ENCODE assay signal across 16 cellular contexts in genomic region chr2:217249490-217250451, GRCh38.
A peak's percentile ranks its signal among the peaks of the same experiment; 100 is the strongest.
DNase-seq lines count a peak whose midpoint lies in the region; ATAC-seq and TF ChIP-seq lines count a peak whose summit lies in the region.
"Had no signal": no experiment of that assay in that cellular context is flagged by ENCODE, and none has a peak within 500 bp of the region (broad histone marks: within the 10 kb centered on the region; RNA-seq: fewer than 3 reads in every experiment).

No MANE protein-coding gene starts in this region.

- no peaks in the 10 kb centered on the region for H3K79me2 ChIP-seq in GM23338 (replicated peaks; ENCODE audit: insufficient read depth)
- H3K79me2 ChIP-seq in hepatocyte: no peaks in the 10 kb centered on the region

- H3K4me1 ChIP-seq in GM23338 (ENCODE audit: insufficient read depth) (no peaks in the 10 kb centered on the region), hepatocyte (ENCODE audit: insufficient read depth) (peaks cover 43% of the 10 kb centered on the region)

- H3K27ac ChIP-seq in GM23338 (ENCODE audit: low read depth): no peak overlapping the region
- peak overlapping the region; percentile 82 for H3K27ac ChIP-seq in hepatocyte

- H3F3A ChIP-seq in GM23338 (replicated peaks; ENCODE audit: low read depth): no peaks in the 10 kb centered on the region

- WGBS in hepatocyte (ENCODE audit: low lambda C conversion rate, missing lambda C conversion rate): 42% methylated on average over 8 of the region's 8 CpGs

- DNase-seq in GM23338 (ENCODE audit: low spot score) (peak; percentile 1), NCI-H69 (lab: John Stamatoyannopoulos, UW) (peak; percentile 49), hepatocyte (ENCODE audit: low spot score) (peak; percentile 52), sciatic nerve (ENCODE audit: low spot score) (no peak), type B pancreatic cell (ENCODE audit: extremely low spot score, unreplicated experiment) (no peak), inferior parietal cortex (ENCODE audit: extremely low spot score) (no peak), GM03348 (ENCODE audit: low spot score) (no peak)
- DNase-seq: activated CD4-positive, alpha-beta T cell treated with anti-CD3 and anti-CD28 coated beads for 1 hour; activated T-cell treated with anti-CD3 and anti-CD28 coated beads, Interleukin-2, amount 50 U/mL, for 72 hours; effector CD4-positive, alpha-beta T cell; stimulated activated CD4-positive, alpha-beta T cell treated with anti-CD3 and anti-CD28 coated beads, Interleukin-15, amount 100 ng/mL, for 24 hours; SW 1271 had no signal

- H3K9me2 ChIP-seq in GM23338 (ENCODE audit: insufficient read depth): no peaks in the 10 kb centered on the region
- H3K9me2 ChIP-seq in hepatocyte (replicated peaks; ENCODE audit: insufficient read depth): no peaks in the 10 kb centered on the region

- no peak overlapping the region for H2AFZ ChIP-seq in GM23338
- no peak overlapping the region for H2AFZ ChIP-seq in hepatocyte

- no peaks in the 10 kb centered on the region for H3K4me1 Mint-ChIP-seq in GM23338
- peaks cover 19% of the 10 kb centered on the region for H3K4me1 Mint-ChIP-seq in type B pancreatic cell (ENCODE audit: unreplicated experiment)
- H3K4me1 Mint-ChIP-seq: IgD-negative memory B cell had no signal

- H3K4me3 ChIP-seq in GM23338: no peak overlapping the region
- no peak overlapping the region for H3K4me3 ChIP-seq in hepatocyte

- H3K27ac Mint-ChIP-seq in GM23338 (no peak overlapping the region), type B pancreatic cell (no peak overlapping the region)
- H3K27ac Mint-ChIP-seq: activated T-cell treated with anti-CD3 and anti-CD28 coated beads, Interleukin-2, amount 50 U/mL, for 72 hours; IgD-negative memory B cell had no signal

- H3K9me3 ChIP-seq in hepatocyte (ENCODE audit: low read depth): no peaks in the 10 kb centered on the region

- no peaks in the 10 kb centered on the region for H3K9me3 Mint-ChIP-seq in GM23338
- peaks cover 8% of the 10 kb centered on the region for H3K9me3 Mint-ChIP-seq in type B pancreatic cell

- no peak for ATAC-seq in GM23338
- peak; percentile 69 for ATAC-seq in sciatic nerve
- ATAC-seq in HG03097 (IDR thresholded peaks at IDR 0.05; ENCODE audit: low FRiP score, unreplicated experiment): no peak
- ATAC-seq: activated T-cell treated with anti-CD3 and anti-CD28 coated beads, Interleukin-2, amount 50 U/mL, for 72 hours; HCT116 had no signal

- no peaks in the 10 kb centered on the region for H3K36me3 ChIP-seq in GM23338 (ENCODE audit: insufficient read depth)
- no peaks in the 10 kb centered on the region for H3K36me3 ChIP-seq in hepatocyte (replicated peaks; ENCODE audit: insufficient read depth, low read depth)

- H4K20me1 ChIP-seq in GM23338 (replicated peaks; ENCODE audit: insufficient read depth) (no peaks in the 10 kb centered on the region), hepatocyte (ENCODE audit: insufficient read depth, poor library complexity, severe bottlenecking) (no peaks in the 10 kb centered on the region)

- H3K27me3 ChIP-seq in GM23338 (ENCODE audit: insufficient read depth) (no peaks in the 10 kb centered on the region), hepatocyte (no peaks in the 10 kb centered on the region)

- no peak overlapping the region for H3K4me2 ChIP-seq in GM23338
- H3K4me2 ChIP-seq in hepatocyte: peak overlapping the region; percentile 41

- H3K36me3 Mint-ChIP-seq in GM23338 (ENCODE audit: low read depth) (no peaks in the 10 kb centered on the region), type B pancreatic cell (no peaks in the 10 kb centered on the region)

- H3K27me3 Mint-ChIP-seq in GM23338 (ENCODE audit: insufficient read depth, low read depth, poor library complexity) (no peaks in the 10 kb centered on the region), type B pancreatic cell (peaks cover 15% of the 10 kb centered on the region)

- TF ChIP-seq CTCF in GM23338 (conservative IDR thresholded peaks at IDR 0.05; ENCODE audit: low read depth in 2 of 2): no peak
- TF ChIP-seq CTCF in hepatocyte (IDR thresholded peaks at IDR 0.05; ENCODE audit: poor library complexity): no peak
- TF ChIP-seq CTCF in type B pancreatic cell (conservative IDR thresholded peaks at IDR 0.05): no peak

- no peak overlapping the region for H3K4me3 Mint-ChIP-seq in GM23338
- H3K4me3 Mint-ChIP-seq in type B pancreatic cell: no peak overlapping the region
- H3K4me3 Mint-ChIP-seq: activated T-cell treated with anti-CD3 and anti-CD28 coated beads, Interleukin-2, amount 50 U/mL, for 72 hours; IgD-negative memory B cell; neural crest cell had no signal

- intact Hi-C loops in sciatic nerve (cut with DNase I): no loop called here

TF ChIP-seq in GM23338, 12 proteins besides CTCF, POLR2A, EP300 and RAD21:
- TF ChIP-seq NANOG (IDR thresholded peaks at IDR 0.05; ENCODE audit: borderline replicate concordance): no peak
- TF ChIP-seq STAT1 (IDR thresholded peaks at IDR 0.05; ENCODE audit: unreplicated experiment): no peak
- TF ChIP-seq JUNB (IDR thresholded peaks at IDR 0.05; ENCODE audit: unreplicated experiment): no peak
- TF ChIP-seq ETS1 (IDR thresholded peaks at IDR 0.05): no peak
- TF ChIP-seq EZH2 (IDR thresholded peaks at IDR 0.05; ENCODE audit: low read depth, unreplicated experiment): no peak

Comparison
In these comparisons a context has a peak if more than half of its experiments do, and no peak if none do; other contexts are left out.
1. DNase-seq: peak in GM23338 (single experiment), NCI-H69 (single experiment) and hepatocyte (single experiment); none in sciatic nerve (single experiment), type B pancreatic cell (single experiment), inferior parietal cortex (single experiment) and GM03348 (single experiment).